In genomic region chr1:156767101-156767878, GRCh38 we compare ENCODE assay signal across 8 cellular contexts. TPM values are rescaled to one million over a fixed set of nuclear protein-coding genes. Genes with fewer than 3 reads are reported as not detected.
DNase-seq lines count a peak whose midpoint lies in the region; TF ChIP-seq lines count a peak whose summit lies in the region.

Gene PRCC (plus strand): TSS chr1:156767535. CDS start chr1:156767772, 237 bp downstream.

- H3K4me1 ChIP-seq in endocrine pancreas (ENCODE audit: control insufficient read depth, insufficient read depth, low read length) (peaks cover 9% of the 10 kb centered on the region), mesenchymal stem cell (ENCODE audit: control insufficient read depth, insufficient read depth, low read depth, low read length) (peaks cover 7% of the 10 kb centered on the region)

- H4K8ac ChIP-seq in mesenchymal stem cell (ENCODE audit: low read length) = peak within 1 kb of the TSS; percentile 94

- H4K91ac ChIP-seq in mesenchymal stem cell (ENCODE audit: low read length) = peak within 1 kb of the TSS; percentile 95

- no peaks in the 10 kb centered on the region for H3K36me3 ChIP-seq in endocrine pancreas (ENCODE audit: control insufficient read depth, insufficient read depth, low read length)
- peaks cover 9 to 24% of the 10 kb centered on the region in 2 experiments for H3K36me3 ChIP-seq in mesenchymal stem cell (ENCODE audit: control insufficient read depth in 1 of 2, insufficient read depth in 2 of 2, low read depth in 1 of 2, low read length in 2 of 2)

- peak within 1 kb of the TSS; percentile 92 for H3K4me3 ChIP-seq in endocrine pancreas (ENCODE audit: control insufficient read depth, insufficient read depth, low read length)
- peak within 1 kb of the TSS; percentile 86 to 91 for H3K4me3 ChIP-seq in mesenchymal stem cell (ENCODE audit: insufficient read depth in 1 of 2, low read depth in 1 of 2, low read length in 2 of 2)

- no peak within 1 kb of the TSS for H2BK15ac ChIP-seq in mesenchymal stem cell (ENCODE audit: low read depth, poor library complexity, severe bottlenecking)

- peak within 1 kb of the TSS; percentile 85 for H3K4me2 ChIP-seq in mesenchymal stem cell (ENCODE audit: low read length, poor library complexity, severe bottlenecking)

- peak within 1 kb of the TSS; percentile 90 for H2AFZ ChIP-seq in mesenchymal stem cell (ENCODE audit: low read depth, low read length)

- WGBS in mesenchymal stem cell = under 1% methylated on average over 48 of the region's 50 CpGs

- peak within 1 kb of the TSS in 1 of 2 experiments; percentile 75 for H3K23ac ChIP-seq in mesenchymal stem cell (ENCODE audit: low read length in 2 of 2)

- peaks cover 7% of the 10 kb centered on the region for H3K79me1 ChIP-seq in mesenchymal stem cell (replicated peaks; ENCODE audit: low read length, poor library complexity, severe bottlenecking)

- peak within 1 kb of the TSS; percentile 88 to 96 for H3K4ac ChIP-seq in mesenchymal stem cell (ENCODE audit: low read depth in 1 of 2, low read length in 2 of 2)

- DNase-seq in COLO668 (lab: John Stamatoyannopoulos, UW; ENCODE audit: unreplicated experiment) (peak; percentile 99), GM20000 (ENCODE audit: low spot score) (peak; percentile 90), HT-29 (ENCODE audit: low spot score) (peak; percentile 98), NOMO-1 (lab: John Stamatoyannopoulos, UW; ENCODE audit: unreplicated experiment in 2 of 2) (peak; percentile 99 to 100), mesenchymal stem cell (peak; percentile 100)
- peak; percentile 91 to 97 for DNase-seq in activated CD8-positive, alpha-beta memory T cell treated with anti-CD3 and anti-CD28 coated beads for 4 hours (ENCODE audit: low read depth in 2 of 2)
- DNase-seq in stimulated activated CD8-positive, alpha-beta memory T cell treated with anti-CD3 and anti-CD28 coated beads, Interleukin-12 subunit alpha, Interleukin-12 subunit beta, amount 100 ng/mL, for 4 hours (ENCODE audit: low read depth) = peak; percentile 93

- H3K14ac ChIP-seq in mesenchymal stem cell (ENCODE audit: low read length in 2 of 2) = peak within 1 kb of the TSS in 1 of 2 experiments; percentile 96

- peak within 1 kb of the TSS; percentile 7 to 47 for H2BK12ac ChIP-seq in mesenchymal stem cell (ENCODE audit: low read length in 2 of 2)

- H2AK5ac ChIP-seq in mesenchymal stem cell (ENCODE audit: low read length, severe bottlenecking) = peak within 1 kb of the TSS; percentile 84

- H2BK5ac ChIP-seq in mesenchymal stem cell (ENCODE audit: low read depth, low read length, poor library complexity, severe bottlenecking) = peak within 1 kb of the TSS; percentile 87

- no peaks in the 10 kb centered on the region for H3K27me3 ChIP-seq in endocrine pancreas (ENCODE audit: control insufficient read depth, insufficient read depth, low read length)
- H3K27me3 ChIP-seq in mesenchymal stem cell (ENCODE audit: control insufficient read depth in 1 of 2, insufficient read depth in 1 of 2, low read length in 2 of 2) = no peaks in the 10 kb centered on the region

- H3K9ac ChIP-seq in endocrine pancreas (ENCODE audit: control insufficient read depth, insufficient read depth, low read length) = peak within 1 kb of the TSS; percentile 95
- peak within 1 kb of the TSS; percentile 97 for H3K9ac ChIP-seq in mesenchymal stem cell (ENCODE audit: low read length)

- H3K9me3 ChIP-seq in endocrine pancreas (ENCODE audit: control insufficient read depth, low read length) (no peaks in the 10 kb centered on the region), mesenchymal stem cell (ENCODE audit: control insufficient read depth, low read length) (no peaks in the 10 kb centered on the region)

- no peak for TF ChIP-seq CTCF in GM20000 (IDR thresholded peaks at IDR 0.05; ENCODE audit: extremely low read depth, missing control alignments)

- peak within 1 kb of the TSS; percentile 87 to 94 for H3K18ac ChIP-seq in mesenchymal stem cell (ENCODE audit: low read depth in 1 of 2, low read length in 2 of 2)

- H3K27ac ChIP-seq in mesenchymal stem cell (ENCODE audit: low read length, poor library complexity, severe bottlenecking) = peak within 1 kb of the TSS; percentile 81

- peak within 1 kb of the TSS; percentile 52 for H2BK120ac ChIP-seq in mesenchymal stem cell (ENCODE audit: low read depth, low read length)

RNA-seq across cellular contexts. Expression of gene PRCC, which starts in this region (rescaled TPM):
- 61.1 and 61.2 TPM in 2 replicates for total RNA-seq in HT-29 (2014; rRNA removed; shearing (Covaris generic))
- 74.5 TPM for polyA plus RNA-seq in mesenchymal stem cell (2013, experiment 1 of 2)
- 72.5 TPM for polyA plus RNA-seq in mesenchymal stem cell (2013, experiment 2 of 2)

Comparison
In these comparisons a context has a peak if more than half of its experiments do, and no peak if none do; other contexts are left out.
1. Peak in every context shown above with its lines: DNase-seq, H3K4me3 ChIP-seq and H3K27ac ChIP-seq.